ENCODE assay signal across 8 cellular contexts in genomic region chr7:44145419-44145968, GRCh38. TPM values are rescaled to one million over a fixed set of nuclear protein-coding genes. Genes with fewer than 3 reads are reported as not detected.
DNase-seq lines count a peak whose midpoint lies in the region; ATAC-seq lines count a peak whose summit lies in the region.

No MANE protein-coding gene starts in this region.

- intact Hi-C loops in left ventricle myocardium superior (cut with micrococcal nuclease), result no loop called here

- H3K9me3 ChIP-seq in HUES48 (ENCODE audit: control insufficient read depth, insufficient read depth, low read length), result no peaks in the 10 kb centered on the region

- H3K4me3 ChIP-seq in HUES48 (ENCODE audit: low read depth, low read length) (peak overlapping the region; percentile 64), skin epidermis (peak overlapping the region; percentile 8 to 36 (median 24))

- peak; percentile 32 for ATAC-seq in left ventricle myocardium superior
- ATAC-seq in GM21717 (IDR thresholded peaks at IDR 0.05; ENCODE audit: unreplicated experiment), result no peak

- no peaks in the 10 kb centered on the region for H3K36me3 ChIP-seq in HUES48 (ENCODE audit: control insufficient read depth, insufficient read depth, low read length)

- DNase-seq in activated gamma-delta T cell treated with Interleukin-2 at 50 U/mL for 16 hours, result peak; percentile 33
- no peak for DNase-seq in left ventricle myocardium superior
- no peak for DNase-seq in UCSD-AML1 (lab: John Stamatoyannopoulos, UW; ENCODE audit: unreplicated experiment)
- DNase-seq in COLO668 (lab: John Stamatoyannopoulos, UW; ENCODE audit: unreplicated experiment), result no peak
- DNase-seq in NCI-H2029 (lab: John Stamatoyannopoulos, UW), result no peak

- H3K9ac ChIP-seq in HUES48 (ENCODE audit: low read depth, low read length), result no peak overlapping the region

- peaks cover 10% of the 10 kb centered on the region; the same call in 1 of the 2 replicates for H3K4me1 ChIP-seq in HUES48 (ENCODE audit: control insufficient read depth, insufficient read depth, low read length)

- no peak overlapping the region for H3K27ac ChIP-seq in HUES48 (ENCODE audit: low read depth, low read length)
- no peak overlapping the region for H3K27ac ChIP-seq in skin epidermis

- H3K27me3 ChIP-seq in HUES48 (ENCODE audit: control insufficient read depth, insufficient read depth, low read length), result peaks cover 27% of the 10 kb centered on the region

RNA-seq across cellular contexts. Expression of gene MYL7, which starts 4.4 kb away (rescaled TPM):
- 2,865 TPM for total RNA-seq in left ventricle myocardium superior

RNA-seq across cellular contexts. Expression of gene POLD2, which starts 22.1 kb away (rescaled TPM):
- total RNA-seq in left ventricle myocardium superior, result 92.9 TPM

RNA-seq across cellular contexts. Expression of gene AEBP1, which starts 41.3 kb away (rescaled TPM):
- total RNA-seq in left ventricle myocardium superior, result 18.4 TPM

RNA-seq across cellular contexts. Expression of gene GCK, which starts 43.7 kb away (rescaled TPM):
- total RNA-seq in left ventricle myocardium superior, result 1.4 TPM

RNA-seq across cellular contexts. Expression of gene YKT6, which starts 55.3 kb away (rescaled TPM):
- total RNA-seq in left ventricle myocardium superior, result 58.4 TPM
